19 cellular contexts compared by ENCODE assay signal in genomic region chr3:31252216-31253185, GRCh38.
A peak's percentile ranks its signal among the peaks of the same experiment; 100 is the strongest.
DNase-seq lines count a peak whose midpoint lies in the region; ATAC-seq, FAIRE-seq and TF ChIP-seq lines count a peak whose summit lies in the region.
"Had no signal": no experiment of that assay in that cellular context is flagged by ENCODE, and none has a peak within 500 bp of the region (broad histone marks: within the 10 kb centered on the region; RNA-seq: fewer than 3 reads in every experiment).

No MANE protein-coding gene starts in this region.

- H3K27me3 ChIP-seq in small intestine (ENCODE audit: control insufficient read depth in 2 of 2, insufficient read depth in 2 of 2, low read length in 2 of 2): no peaks in the 10 kb centered on the region
- no peaks in the 10 kb centered on the region for H3K27me3 ChIP-seq in testis
- H3K27me3 ChIP-seq: right atrium auricular region had no signal

- no peaks in the 10 kb centered on the region for H3K27me3 Mint-ChIP-seq in activated T-cell treated with anti-CD3 and anti-CD28 coated beads, Interleukin-2, amount 50 U/mL, for 72 hours (ENCODE audit: low read depth)

- DNase-seq in GM12892 (ENCODE audit: insufficient read length) (no peak), small intestine (no peak), left cardiac atrium (no peak), substantia nigra (lab: John Stamatoyannopoulos, UW) (no peak), testis (no peak)
- peak; percentile 55 to 56 for DNase-seq in activated T-cell treated with anti-CD3 and anti-CD28 coated beads, Interleukin-2, amount 50 U/mL, for 72 hours
- DNase-seq: dermis blood vessel endothelial cell; GF-D8; mesendoderm; NCI-H1436 treated with DMSO at 0.1 percent for 48 hours; NCI-H226; RPMI8226; stimulated activated CD4-positive, alpha-beta T cell treated with anti-CD3 and anti-CD28 coated beads, Interleukin-1b, Interleukin-23, amount 100 ng/mL, for 48 hours had no signal

- no peak for TF ChIP-seq POLR2A in GM12892 (IDR thresholded peaks at IDR 0.05; ENCODE audit: low read depth, low read length)
- no peak for TF ChIP-seq POLR2A in testis (IDR thresholded peaks at IDR 0.05)

- H3K27ac ChIP-seq in small intestine (ENCODE audit: low read depth in 1 of 2, low read length in 1 of 2) (no peak overlapping the region), substantia nigra (ENCODE audit: low read depth, low read length, poor library complexity, severe bottlenecking) (no peak overlapping the region), testis (no peak overlapping the region)
- H3K27ac ChIP-seq: right atrium auricular region had no signal

- ATAC-seq in GM18870 (IDR thresholded peaks at IDR 0.05; ENCODE audit: unreplicated experiment) (peak; percentile 39), HG02642 (IDR thresholded peaks at IDR 0.05; ENCODE audit: poor library complexity, unreplicated experiment) (peak; percentile 42), left cardiac atrium (no peak)
- ATAC-seq in activated T-cell treated with anti-CD3 and anti-CD28 coated beads, Interleukin-2, amount 50 U/mL, for 72 hours (replicated peaks in 1 of 2): peak; percentile 66 to 72
- ATAC-seq: WTC11 had no signal

- H3K9me3 ChIP-seq in small intestine (ENCODE audit: control insufficient read depth, low read depth) (no peaks in the 10 kb centered on the region), testis (no peaks in the 10 kb centered on the region)
- H3K9me3 ChIP-seq: right atrium auricular region had no signal

- H3K36me3 ChIP-seq in small intestine (ENCODE audit: control insufficient read depth in 2 of 2, insufficient read depth in 2 of 2, low read length in 2 of 2): no peaks in the 10 kb centered on the region
- no peaks in the 10 kb centered on the region for H3K36me3 ChIP-seq in testis (ENCODE audit: low read depth, missing control alignments)
- H3K36me3 ChIP-seq: right atrium auricular region had no signal

- peaks cover 9 to 13% of the 10 kb centered on the region in 2 donors for H3K36me3 Mint-ChIP-seq in activated T-cell treated with anti-CD3 and anti-CD28 coated beads, Interleukin-2, amount 50 U/mL, for 72 hours (ENCODE audit: insufficient read depth in 2 of 2)
- H3K36me3 Mint-ChIP-seq: WTC11 had no signal

- H3K4me1 Mint-ChIP-seq in activated T-cell treated with anti-CD3 and anti-CD28 coated beads, Interleukin-2, amount 50 U/mL, for 72 hours (ENCODE audit: low read depth): peaks cover 76% of the 10 kb centered on the region

- peak overlapping the region; percentile 83 to 91 for H3K4me3 Mint-ChIP-seq in activated T-cell treated with anti-CD3 and anti-CD28 coated beads, Interleukin-2, amount 50 U/mL, for 72 hours
- H3K4me3 Mint-ChIP-seq: WTC11 had no signal

- intact Hi-C loops in left cardiac atrium (cut with DNase I) (no loop called here), testis (cut with DNase I; ENCODE audit: low total_unique reads) (no loop called here)

- H3K9me3 Mint-ChIP-seq in activated T-cell treated with anti-CD3 and anti-CD28 coated beads, Interleukin-2, amount 50 U/mL, for 72 hours: peaks cover 5 to 15% of the 10 kb centered on the region in 2 donors

- FAIRE-seq in GM12892 (lab: Jason Lieb, UNC) (peak; percentile 96), small intestine (lab: Jason Lieb, UNC) (no peak)
- FAIRE-seq: H54, islet of Langerhans had no signal

- H3K27ac Mint-ChIP-seq in activated T-cell treated with anti-CD3 and anti-CD28 coated beads, Interleukin-2, amount 50 U/mL, for 72 hours: peak overlapping the region; percentile 99
- H3K27ac Mint-ChIP-seq: WTC11 had no signal

- H3K4me1 ChIP-seq in small intestine (ENCODE audit: control insufficient read depth in 2 of 2, insufficient read depth in 1 of 2, low read depth in 1 of 2, low read length in 1 of 2): no peaks in the 10 kb centered on the region
- H3K4me1 ChIP-seq in testis: no peaks in the 10 kb centered on the region
- H3K4me1 ChIP-seq: right atrium auricular region had no signal

- WGBS in small intestine, 3 donors: 75 to 78% (median 76%) methylated on average over 6 of the region's 6 CpGs
- 78 to 87% methylated on average over 6 of the region's 6 CpGs for WGBS in testis, 2 donors

- TF ChIP-seq CTCF in testis (IDR thresholded peaks at IDR 0.05): no peak

- no peak overlapping the region for H3K4me3 ChIP-seq in small intestine (ENCODE audit: low read depth in 1 of 2, low read length in 2 of 2)
- no peak overlapping the region for H3K4me3 ChIP-seq in testis
- H3K4me3 ChIP-seq: right atrium auricular region had no signal

Comparison
In these comparisons a context has a peak if more than half of its experiments do, and no peak if none do; other contexts are left out.
1. DNase-seq: peak in activated T-cell treated with anti-CD3 and anti-CD28 coated beads, Interleukin-2, amount 50 U/mL, for 72 hours (2 of 2); none in GM12892 (single experiment), small intestine (single experiment), left cardiac atrium (single experiment), substantia nigra (0 of 49) and testis (single experiment).
2. ATAC-seq: peak in GM18870 (single experiment), HG02642 (single experiment) and activated T-cell treated with anti-CD3 and anti-CD28 coated beads, Interleukin-2, amount 50 U/mL, for 72 hours (2 of 2); none in left cardiac atrium (0 of 2).